Comparison of ENCODE assay signal across 8 cellular contexts in genomic region chr20:62066339-62066982, GRCh38. TPM values are rescaled to one million over a fixed set of nuclear protein-coding genes. Genes with fewer than 3 reads are reported as not detected.
A peak's percentile ranks its signal among the peaks of the same experiment; 100 is the strongest.
DNase-seq lines count a peak whose midpoint lies in the region; ATAC-seq and TF ChIP-seq lines count a peak whose summit lies in the region.

No MANE protein-coding gene starts in this region.

- H3K27me3 Mint-ChIP-seq in CD4-positive, alpha-beta T cell: no peaks in the 10 kb centered on the region
- H3K27me3 Mint-ChIP-seq in activated naive CD8-positive, alpha-beta T cell treated with anti-CD3 and anti-CD28 coated beads, Interleukin-2, amount 50 U/mL, for 24 hours: no peaks in the 10 kb centered on the region

- peaks cover 45% of the 10 kb centered on the region for H3K4me1 Mint-ChIP-seq in CD4-positive, alpha-beta T cell (ENCODE audit: low read depth)
- H3K4me1 Mint-ChIP-seq in activated naive CD8-positive, alpha-beta T cell treated with anti-CD3 and anti-CD28 coated beads, Interleukin-2, amount 50 U/mL, for 24 hours: peaks cover 46% of the 10 kb centered on the region

- no peaks in the 10 kb centered on the region for H3K36me3 ChIP-seq in left ventricle myocardium inferior

- no peak for TF ChIP-seq CTCF in CD4-positive, alpha-beta T cell (IDR thresholded peaks at IDR 0.05)
- no peak for TF ChIP-seq CTCF in left ventricle myocardium inferior (IDR thresholded peaks at IDR 0.05; ENCODE audit: borderline replicate concordance)

- DNase-seq in CD4-positive, alpha-beta T cell: peak in 9 of 10 experiments; percentile 17 to 63 (median 38)
- peak; percentile 72 for DNase-seq in HK-2 (ENCODE audit: unreplicated experiment)
- DNase-seq in OCI-M2 (lab: John Stamatoyannopoulos, UW; ENCODE audit: unreplicated experiment): peak; percentile 55
- peak; percentile 54 for DNase-seq in activated naive CD8-positive, alpha-beta T cell treated with anti-CD3 and anti-CD28 coated beads, Interleukin-2, amount 50 U/mL, for 24 hours
- DNase-seq in left ventricle myocardium inferior: peak; percentile 41
- peak; percentile 80 for DNase-seq in posterior vena cava (ENCODE audit: low spot score)
- DNase-seq in AG20443 (ENCODE audit: low spot score): no peak

- H3K27ac Mint-ChIP-seq in CD4-positive, alpha-beta T cell: peak overlapping the region; percentile 98
- peak overlapping the region; percentile 81 for H3K27ac Mint-ChIP-seq in activated naive CD8-positive, alpha-beta T cell treated with anti-CD3 and anti-CD28 coated beads, Interleukin-2, amount 50 U/mL, for 24 hours

- CTCF ChIA-PET in CD4-positive, alpha-beta T cell (lab: Charles Lee): interaction anchor here (1.2 to 1.5 kb wide), 2 partner anchors 55 to 56 kb away, joined by 3 to 6 read pairs; no protein-coding TSS in a partner anchor

- H3K9me3 Mint-ChIP-seq in CD4-positive, alpha-beta T cell: no peaks in the 10 kb centered on the region
- H3K9me3 Mint-ChIP-seq in activated naive CD8-positive, alpha-beta T cell treated with anti-CD3 and anti-CD28 coated beads, Interleukin-2, amount 50 U/mL, for 24 hours: no peaks in the 10 kb centered on the region

- POLR2A ChIA-PET in CD4-positive, alpha-beta T cell (lab: Charles Lee): interaction anchor here (0.7 to 6.1 kb wide), 18 partner anchors 12 to 172 kb away, joined by 3 to 149 read pairs (median 5); partner anchors contain the start of genes LSM14B, MTG2, OSBPL2 and PSMA7

- peak overlapping the region; percentile 80 for H3K4me3 ChIP-seq in left ventricle myocardium inferior

- H3K27ac ChIP-seq in CD4-positive, alpha-beta T cell (ENCODE audit: low read depth, low read length): peak overlapping the region; percentile 70
- H3K27ac ChIP-seq in left ventricle myocardium inferior (replicated peaks): peak overlapping the region; percentile 95

- H3K36me3 Mint-ChIP-seq in CD4-positive, alpha-beta T cell (ENCODE audit: low read depth): peaks cover 19% of the 10 kb centered on the region
- peaks cover 4% of the 10 kb centered on the region for H3K36me3 Mint-ChIP-seq in activated naive CD8-positive, alpha-beta T cell treated with anti-CD3 and anti-CD28 coated beads, Interleukin-2, amount 50 U/mL, for 24 hours (ENCODE audit: low read depth)

- intact Hi-C loops in CD4-positive, alpha-beta T cell (cut with DNase I, micrococcal nuclease): loop anchor here (1.0 to 10.0 kb wide), 10 partner anchors 36 to 238 kb away; partner anchors contain the start of genes LSM14B (in 1 of the 2), PSMA7 (in 1 of the 2) and SS18L1 (in 1 of the 2)
- intact Hi-C loops in left ventricle myocardium inferior (cut with micrococcal nuclease): loop anchor here (10.0 kb wide), 1 partner anchor 58 kb away; the partner anchor contains the start of gene LSM14B
- intact Hi-C loops in posterior vena cava (cut with DNase I): loop anchor here (2.0 to 5.0 kb wide), 2 partner anchors 56 to 76 kb away; partner anchors contain the start of genes LSM14B (in 2 of the 2), PSMA7 (in 1 of the 2) and SS18L1 (in 1 of the 2)

- no peaks in the 10 kb centered on the region for H3K9me3 ChIP-seq in CD4-positive, alpha-beta T cell (ENCODE audit: control insufficient read depth, low read length)
- no peaks in the 10 kb centered on the region for H3K9me3 ChIP-seq in left ventricle myocardium inferior (replicated peaks)

- peaks cover 41% of the 10 kb centered on the region for H3K4me1 ChIP-seq in left ventricle myocardium inferior

- H3K27me3 ChIP-seq in CD4-positive, alpha-beta T cell (ENCODE audit: control insufficient read depth, insufficient read depth, low read length): no peaks in the 10 kb centered on the region
- H3K27me3 ChIP-seq in left ventricle myocardium inferior (ENCODE audit: low read depth): no peaks in the 10 kb centered on the region

- ATAC-seq in CD4-positive, alpha-beta T cell (ENCODE audit: poor library complexity): peak; percentile 25
- peak; percentile 35 for ATAC-seq in GM19395 (IDR thresholded peaks at IDR 0.05; ENCODE audit: unreplicated experiment)
- ATAC-seq in activated naive CD8-positive, alpha-beta T cell treated with anti-CD3 and anti-CD28 coated beads, Interleukin-2, amount 50 U/mL, for 24 hours: peak; percentile 8

- peak overlapping the region; percentile 96 for H3K4me3 Mint-ChIP-seq in CD4-positive, alpha-beta T cell
- peak overlapping the region; percentile 72 for H3K4me3 Mint-ChIP-seq in activated naive CD8-positive, alpha-beta T cell treated with anti-CD3 and anti-CD28 coated beads, Interleukin-2, amount 50 U/mL, for 24 hours

RNA-seq across cellular contexts. Expression of gene TAF4, which starts 0.8 kb away (rescaled TPM):
- total RNA-seq in CD4-positive, alpha-beta T cell: 10 to 100 TPM; 11.1 to 12.5 TPM
- total RNA-seq in left ventricle myocardium inferior (11.8 TPM), posterior vena cava (10 to 100 TPM in 1 of 2 donors, 1 to 10 TPM in 1; 8.8 to 11.4 TPM)

RNA-seq across cellular contexts. Expression of gene LSM14B, which starts 55.8 kb away (rescaled TPM):
- 10 to 100 TPM; 34.5 to 35.7 TPM for total RNA-seq in CD4-positive, alpha-beta T cell
- 51.6 TPM for total RNA-seq in left ventricle myocardium inferior
- total RNA-seq in posterior vena cava: 10 to 100 TPM; 24.4 to 26.3 TPM
